Comparison of ENCODE assay signal across 8 cellular contexts in genomic region chr7:74026406-74027123, GRCh38. TPM values are rescaled to one million over a fixed set of nuclear protein-coding genes. Genes with fewer than 3 reads are reported as not detected.
DNase-seq lines count a peak whose midpoint lies in the region; ATAC-seq, FAIRE-seq and TF ChIP-seq lines count a peak whose summit lies in the region.

No MANE protein-coding gene starts in this region.

- no peak overlapping the region for H3K4me3 ChIP-seq in NT2/D1 (ENCODE audit: insufficient read length, low read depth)
- no peak overlapping the region for H3K4me3 ChIP-seq in esophagus (ENCODE audit: low read depth in 1 of 2, low read length in 2 of 2)

- TF ChIP-seq CTCF in CD14-positive monocyte (IDR thresholded peaks at IDR 0.05), result peak; percentile 99

- no peak for FAIRE-seq in H54 (lab: Jason Lieb, UNC)

- intact Hi-C loops in CD14-positive monocyte (cut with micrococcal nuclease), result loop anchor here (2.0 to 10.0 kb wide), 2 partner anchors 160 to 222 kb away; no protein-coding TSS in a partner anchor

- H3K9ac ChIP-seq in NT2/D1 (ENCODE audit: insufficient read length, low read depth), result no peak overlapping the region

- H3K27me3 ChIP-seq in NT2/D1 (ENCODE audit: insufficient read depth, insufficient read length) (peaks cover 15% of the 10 kb centered on the region), esophagus (ENCODE audit: control insufficient read depth in 1 of 2, insufficient read depth in 2 of 2, low read length in 2 of 2) (peaks cover 0 to 5% of the 10 kb centered on the region in 2 donors)

- H3K9me3 Mint-ChIP-seq in CD14-positive monocyte (peaks cover 0 to 9% (median 0%) of the 10 kb centered on the region in 7 donors), naive B cell (no peaks in the 10 kb centered on the region)

- no peaks in the 10 kb centered on the region for H3K9me3 ChIP-seq in NT2/D1 (ENCODE audit: insufficient read depth, low read length)
- no peaks in the 10 kb centered on the region for H3K9me3 ChIP-seq in esophagus (ENCODE audit: control insufficient read depth in 2 of 2, insufficient read depth in 1 of 2, low read depth in 1 of 2, low read length in 1 of 2)

- ATAC-seq in naive B cell (ENCODE audit: low read depth in 2 of 2) (peak; percentile 66 to 76), HG02981 (IDR thresholded peaks at IDR 0.05; ENCODE audit: unreplicated experiment) (no peak)

- H3K36me3 Mint-ChIP-seq in CD14-positive monocyte (peaks cover 0 to 3% of the 10 kb centered on the region in 2 donors), naive B cell (no peaks in the 10 kb centered on the region)

- H3K4me3 Mint-ChIP-seq in CD14-positive monocyte (peak overlapping the region in 1 of 2 donors; percentile 67), naive B cell (no peak overlapping the region)

- peak; percentile 60 for DNase-seq in CD14-positive monocyte (ENCODE audit: low spot score)
- peak; percentile 77 for DNase-seq in H54 (ENCODE audit: insufficient read length, low spot score)
- DNase-seq in NT2/D1 (ENCODE audit: low read depth, low spot score), result peak; percentile 57
- peak; percentile 38 for DNase-seq in activated T-cell treated with anti-CD3 and anti-CD28 coated beads for 4 hours
- DNase-seq in naive B cell, result peak; percentile 36
- peak; percentile 11 to 23 for DNase-seq in stimulated activated CD8-positive, alpha-beta memory T cell treated with anti-CD3 and anti-CD28 coated beads, Interleukin-7, amount 100 ng/mL, for 4 hours (ENCODE audit: low read depth in 2 of 2)

- H3K27ac Mint-ChIP-seq in CD14-positive monocyte, result no peak overlapping the region
- peak overlapping the region in 1 of 6 donors; percentile 63 for H3K27ac Mint-ChIP-seq in naive B cell

- H3K4me1 Mint-ChIP-seq in CD14-positive monocyte (peaks cover 9% of the 10 kb centered on the region), naive B cell (peaks cover 11 to 24% (median 14%) of the 10 kb centered on the region in 3 donors)

- H3K27ac ChIP-seq in esophagus (ENCODE audit: low read depth in 2 of 2, low read length in 1 of 2), result peak overlapping the region; percentile 38 to 78

- H3K27me3 Mint-ChIP-seq in CD14-positive monocyte (ENCODE audit: low read depth in 3 of 3) (peaks cover 56 to 85% (median 68%) of the 10 kb centered on the region in 3 donors), naive B cell (peaks cover 43 to 75% (median 67%) of the 10 kb centered on the region in 3 donors)

- H3K4me1 ChIP-seq in NT2/D1 (ENCODE audit: insufficient read depth, insufficient read length), result peaks cover 33% of the 10 kb centered on the region
- H3K4me1 ChIP-seq in esophagus (ENCODE audit: control insufficient read depth in 2 of 2, insufficient read depth in 2 of 2, low read length in 1 of 2), result peaks cover 0 to 9% of the 10 kb centered on the region in 2 donors

- H3K36me3 ChIP-seq in NT2/D1 (ENCODE audit: insufficient read depth, insufficient read length, low read length) (no peaks in the 10 kb centered on the region), esophagus (ENCODE audit: control insufficient read depth in 2 of 2, insufficient read depth in 2 of 2, low read length in 1 of 2) (no peaks in the 10 kb centered on the region)

- no peak for TF ChIP-seq POLR2A in H54 (IDR thresholded peaks at IDR 0.05; ENCODE audit: low read depth, low read length)

- 10 to 11% methylated on average over 14 of the region's 14 CpGs for WGBS in esophagus, 2 donors

RNA-seq across cellular contexts. Expression of gene ELN, which starts 1.4 kb away (rescaled TPM):
- not detected for polyA plus RNA-seq in CD14-positive monocyte
- 10 to 100 TPM; 12.6 to 25.7 TPM for polyA plus RNA-seq in esophagus
- not detected for polyA plus RNA-seq in naive B cell (ENCODE audit: low read depth in 6 of 6)

RNA-seq across cellular contexts. Expression of gene LIMK1, which starts 57.0 kb away (rescaled TPM):
- 10 to 100 TPM; 12.6 to 13.9 TPM for polyA plus RNA-seq in CD14-positive monocyte
- 1 to 10 TPM; 5.9 to 7.7 TPM for polyA plus RNA-seq in esophagus
- 10 to 100 TPM in 4 of 6 donors, 1 to 10 TPM in 2; 7.9 to 16.5 (median 11.6) TPM for polyA plus RNA-seq in naive B cell (ENCODE audit: low read depth in 6 of 6)

Comparison
In these comparisons a context has a peak if more than half of its experiments do, and no peak if none do; other contexts are left out.
1. DNase-seq: peak in every context shown above with its lines; median percentile 77 in H54; 60 in CD14-positive monocyte; 57 in NT2/D1; 38 in activated T-cell treated with anti-CD3 and anti-CD28 coated beads for 4 hours; 36 in naive B cell; 17 in stimulated activated CD8-positive, alpha-beta memory T cell treated with anti-CD3 and anti-CD28 coated beads, Interleukin-7, amount 100 ng/mL, for 4 hours.
2. RNA of gene ELN, which starts 1.4 kb away (polyA plus RNA-seq): 12.6 to 25.7 TPM in esophagus; not detected in CD14-positive monocyte and not detected in naive B cell; every median in the first group is over 10 times any median in the second.